In the genomic region with DNA sequence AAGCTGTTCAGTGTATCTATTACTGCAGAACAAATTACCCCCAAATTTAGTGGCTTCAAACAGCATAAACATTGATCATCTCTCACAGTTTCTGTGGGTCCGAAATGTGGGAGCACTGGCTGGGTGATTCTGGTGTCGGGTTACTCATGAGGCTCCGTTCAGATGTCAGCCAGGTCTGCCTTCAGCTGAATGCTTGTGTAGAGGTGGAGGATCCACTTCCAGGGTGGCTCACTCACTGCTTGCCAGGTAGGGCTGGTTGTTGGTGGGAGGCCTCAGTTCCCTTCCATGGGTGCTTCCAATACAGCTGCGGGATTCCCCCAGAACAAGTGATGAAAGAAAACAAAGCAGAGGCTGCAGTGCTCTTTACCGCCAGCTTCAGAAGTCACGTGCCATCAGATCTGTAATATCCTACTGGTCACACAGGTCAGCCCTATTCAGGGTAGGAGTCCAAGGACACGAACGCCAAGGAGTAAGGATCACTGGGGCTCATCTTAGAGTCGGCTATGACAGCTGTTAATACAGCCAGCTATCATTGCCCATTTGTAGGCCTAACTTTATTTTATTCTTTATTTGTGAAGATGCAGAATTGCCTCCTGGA, we compare ENCODE assay signal across 30 cellular contexts. TPM values are rescaled to one million over a fixed set of nuclear protein-coding genes. Genes with fewer than 3 reads are reported as not detected.
DNase-seq lines count a peak whose midpoint lies in the region; ATAC-seq, FAIRE-seq and TF ChIP-seq lines count a peak whose summit lies in the region.
"Had no signal": no experiment of that assay in that cellular context is flagged by ENCODE, and none has a peak within 500 bp of the region (broad histone marks: within the 10 kb centered on the region; RNA-seq: fewer than 3 reads in every experiment).

No MANE protein-coding gene starts in this region.

- H3K4me3 ChIP-seq in GM23338, result peak overlapping the region; percentile 80
- H3K4me3 ChIP-seq in hepatocyte, result no peak overlapping the region
- no peak overlapping the region for H3K4me3 ChIP-seq in effector memory CD4-positive, alpha-beta T cell (ENCODE audit: insufficient read depth, low read depth, low read length, poor library complexity, severe bottlenecking)
- H3K4me3 ChIP-seq in esophagus squamous epithelium, result no peak overlapping the region
- H3K4me3 ChIP-seq: PC-9 had no signal

- no peaks in the 10 kb centered on the region for H3K36me3 ChIP-seq in GM23338 (ENCODE audit: insufficient read depth)
- H3K36me3 ChIP-seq in hepatocyte (replicated peaks; ENCODE audit: insufficient read depth, low read depth), result no peaks in the 10 kb centered on the region
- H3K36me3 ChIP-seq in effector memory CD4-positive, alpha-beta T cell (ENCODE audit: control insufficient read depth, insufficient read depth, low read length), result no peaks in the 10 kb centered on the region
- no peaks in the 10 kb centered on the region for H3K36me3 ChIP-seq in esophagus squamous epithelium
- H3K36me3 ChIP-seq: BE2C, brain microvascular endothelial cell, left ventricle myocardium inferior, MG63, neutrophil, tibial nerve had no signal

- H3K27me3 ChIP-seq in GM23338 (ENCODE audit: insufficient read depth) (peaks cover 85% of the 10 kb centered on the region), hepatocyte (peaks cover 96% of the 10 kb centered on the region), esophagus squamous epithelium (peaks cover 0 to 60% (median 4%) of the 10 kb centered on the region in 4 donors)
- H3K27me3 ChIP-seq in effector memory CD4-positive, alpha-beta T cell (replicated peaks; ENCODE audit: control insufficient read depth, insufficient read depth, low read length, poor library complexity, severe bottlenecking), result peaks cover 23% of the 10 kb centered on the region
- H3K27me3 ChIP-seq: brain microvascular endothelial cell, MG63 had no signal

- H3F3A ChIP-seq in GM23338 (replicated peaks; ENCODE audit: low read depth), result no peaks in the 10 kb centered on the region

- H3K4me1 ChIP-seq in GM23338 (ENCODE audit: insufficient read depth) (peaks cover 20% of the 10 kb centered on the region), hepatocyte (ENCODE audit: insufficient read depth) (no peaks in the 10 kb centered on the region), esophagus squamous epithelium (peaks cover 0 to 12% (median 3%) of the 10 kb centered on the region in 3 donors)
- H3K4me1 ChIP-seq in effector memory CD4-positive, alpha-beta T cell (ENCODE audit: control insufficient read depth, insufficient read depth, low read length, poor library complexity, severe bottlenecking), result peaks cover 10% of the 10 kb centered on the region
- H3K4me1 ChIP-seq: BE2C had no signal

- no peak for TF ChIP-seq CTCF in GM23338 (conservative IDR thresholded peaks at IDR 0.05; ENCODE audit: low read depth in 2 of 2)
- TF ChIP-seq CTCF in hepatocyte (IDR thresholded peaks at IDR 0.05; ENCODE audit: poor library complexity), result no peak
- TF ChIP-seq CTCF in neural crest cell (conservative IDR thresholded peaks at IDR 0.05), result no peak
- no peak for TF ChIP-seq CTCF in esophagus squamous epithelium (IDR thresholded peaks at IDR 0.05)

- peak; percentile 55 for ATAC-seq in GM23338
- ATAC-seq: activated CD8-positive, alpha-beta T cell treated with anti-CD3 and anti-CD28 coated beads for 36 hours; stimulated activated effector memory CD8-positive, alpha-beta T cell treated with anti-CD3 and anti-CD28 coated beads, Interleukin-12 subunit alpha, Interleukin-12 subunit beta, amount 100 ng/mL, for 72 hours had no signal

- H3K4me2 ChIP-seq in GM23338 (peak overlapping the region; percentile 86), hepatocyte (peak overlapping the region; percentile 99)
- H3K4me2 ChIP-seq: PC-9 had no signal

- H3K36me3 Mint-ChIP-seq in GM23338 (ENCODE audit: low read depth), result no peaks in the 10 kb centered on the region
- no peaks in the 10 kb centered on the region for H3K36me3 Mint-ChIP-seq in neural crest cell (ENCODE audit: low read depth)
- H3K36me3 Mint-ChIP-seq: stimulated activated effector memory CD8-positive, alpha-beta T cell treated with anti-CD3 and anti-CD28 coated beads, Interleukin-12 subunit alpha, Interleukin-12 subunit beta, amount 100 ng/mL, for 72 hours had no signal

- FAIRE-seq in GM19239 (lab: Jason Lieb, UNC), result no peak

- H3K27me3 Mint-ChIP-seq in GM23338 (ENCODE audit: insufficient read depth, low read depth, poor library complexity) (peaks cover 50% of the 10 kb centered on the region), neural crest cell (ENCODE audit: low read depth) (peaks cover 89% of the 10 kb centered on the region)

- H3K27ac ChIP-seq in GM23338 (ENCODE audit: low read depth) (no peak overlapping the region), hepatocyte (no peak overlapping the region), esophagus squamous epithelium (no peak overlapping the region)
- no peak overlapping the region for H3K27ac ChIP-seq in effector memory CD4-positive, alpha-beta T cell (ENCODE audit: insufficient read depth, low read length, poor library complexity, severe bottlenecking)
- H3K27ac ChIP-seq: brain microvascular endothelial cell, left ventricle myocardium inferior, neutrophil, PC-9 had no signal

- WGBS in hepatocyte (ENCODE audit: low lambda C conversion rate, missing lambda C conversion rate), result 72% methylated on average over 9 of the region's 9 CpGs
- WGBS in esophagus squamous epithelium, 2 donors, result 90 to 93% methylated on average over 7 to 9 of the region's 9 CpGs

- peaks cover 17% of the 10 kb centered on the region; the same call in 2 of the 3 replicates for H3K4me1 Mint-ChIP-seq in GM23338
- peaks cover 5% of the 10 kb centered on the region for H3K4me1 Mint-ChIP-seq in neural crest cell

- no peak for TF ChIP-seq POLR2A in esophagus squamous epithelium (IDR thresholded peaks at IDR 0.05)

- H3K9me3 Mint-ChIP-seq in GM23338 (no peaks in the 10 kb centered on the region), neural crest cell (no peaks in the 10 kb centered on the region)
- H3K9me3 Mint-ChIP-seq: activated CD8-positive, alpha-beta T cell treated with anti-CD3 and anti-CD28 coated beads for 36 hours; stimulated activated effector memory CD8-positive, alpha-beta T cell treated with anti-CD3 and anti-CD28 coated beads, Interleukin-12 subunit alpha, Interleukin-12 subunit beta, amount 100 ng/mL, for 72 hours had no signal

- peak; percentile 57 for DNase-seq in GM23338 (ENCODE audit: low spot score)
- DNase-seq in SK-N-DZ (ENCODE audit: low spot score), result peak; percentile 11
- no peak for DNase-seq in hepatocyte (ENCODE audit: low spot score)
- no peak for DNase-seq in neural crest cell (ENCODE audit: low read depth, low spot score)
- no peak for DNase-seq in pons (ENCODE audit: low spot score)
- no peak for DNase-seq in GM19239 (ENCODE audit: insufficient read length, low spot score)
- no peak for DNase-seq in effector memory CD4-positive, alpha-beta T cell
- no peak for DNase-seq in esophagus squamous epithelium (lab: John Stamatoyannopoulos, UW)
- DNase-seq: activated CD4-positive, CD25-positive, alpha-beta regulatory T cell treated with anti-CD3 and anti-CD28 coated beads, Interleukin-2, amount 50 U/mL, for 72 hours; activated CD8-positive, alpha-beta memory T cell treated with anti-CD3 and anti-CD28 coated beads, Interleukin-2, amount 50 U/mL, for 48 hours; activated CD8-positive, alpha-beta T cell treated with anti-CD3 and anti-CD28 coated beads for 36 hours; activated naive CD4-positive, alpha-beta T cell treated with anti-CD3 and anti-CD28 coated beads, Interleukin-2, amount 50 U/mL, for 16 hours; BE2C; brain microvascular endothelial cell; islet precursor cell; KG1; left ventricle myocardium inferior; mesenchymal stem cell; MG63; NCI-H1105; NCI-H187; NCI-H2171; NCI-H510A; PC-9; T-helper 2 cell had no signal

- H4K20me1 ChIP-seq in GM23338 (replicated peaks; ENCODE audit: insufficient read depth) (no peaks in the 10 kb centered on the region), hepatocyte (ENCODE audit: insufficient read depth, poor library complexity, severe bottlenecking) (no peaks in the 10 kb centered on the region)

- H2AFZ ChIP-seq in GM23338, result no peak overlapping the region
- no peak overlapping the region for H2AFZ ChIP-seq in hepatocyte
- H2AFZ ChIP-seq: PC-9 had no signal

- H3K79me2 ChIP-seq in GM23338 (replicated peaks; ENCODE audit: insufficient read depth), result no peaks in the 10 kb centered on the region
- no peaks in the 10 kb centered on the region for H3K79me2 ChIP-seq in hepatocyte

- H3K9me2 ChIP-seq in GM23338 (ENCODE audit: insufficient read depth) (no peaks in the 10 kb centered on the region), hepatocyte (replicated peaks; ENCODE audit: insufficient read depth) (no peaks in the 10 kb centered on the region)

- H3K9me3 ChIP-seq in hepatocyte (ENCODE audit: low read depth) (no peaks in the 10 kb centered on the region), esophagus squamous epithelium (no peaks in the 10 kb centered on the region)
- H3K9me3 ChIP-seq in effector memory CD4-positive, alpha-beta T cell (ENCODE audit: control insufficient read depth, low read length), result no peaks in the 10 kb centered on the region
- H3K9me3 ChIP-seq: BE2C, left ventricle myocardium inferior, MG63, neutrophil, tibial nerve had no signal

- intact Hi-C loops in esophagus squamous epithelium (cut with DNase I), result no loop called here

- H3K4me3 Mint-ChIP-seq in GM23338 (peak overlapping the region; percentile 82), neural crest cell (peak overlapping the region; percentile 88)

- H3K27ac Mint-ChIP-seq in GM23338 (no peak overlapping the region), neural crest cell (ENCODE audit: unreplicated experiment) (no peak overlapping the region)
- H3K27ac Mint-ChIP-seq: activated CD8-positive, alpha-beta T cell treated with anti-CD3 and anti-CD28 coated beads for 36 hours; stimulated activated effector memory CD8-positive, alpha-beta T cell treated with anti-CD3 and anti-CD28 coated beads, Interleukin-12 subunit alpha, Interleukin-12 subunit beta, amount 100 ng/mL, for 72 hours had no signal

RNA-seq across cellular contexts. Expression of a gene that starts 1.1 kb away (rescaled TPM):
- total RNA-seq in GM23338 (2014; rRNA removed; shearing (Covaris generic)), result 0.56 TPM in 1 of 2 replicates, not detected in the other
- polyA plus RNA-seq in GM23338 (2016; fragmentation: Nextera tagmentation; extraction: Ambion mirVana) (0.21 and 0.26 TPM in 2 replicates), hepatocyte (0.95 TPM in 1 of 2 replicates, not detected in the other)
- polyA plus RNA-seq in SK-N-DZ (2014; cell fraction: cytosol; rRNA removed), result not detected in 2 replicates
- not detected in 2 replicates for polyA plus RNA-seq in SK-N-DZ (2014; cell fraction: nucleus; rRNA removed)
- total RNA-seq in hepatocyte (0.08 TPM in 1 of 2 replicates, not detected in the other), neural crest cell (0.25 and 0.51 TPM in 2 replicates), esophagus squamous epithelium (under 1 TPM in 1 of 4 donors, not detected in 3; 0.38 TPM)
- total RNA-seq: activated CD8-positive, alpha-beta T cell treated with anti-CD3 and anti-CD28 coated beads for 36 hours; chondrocyte; G401; left ventricle myocardium inferior; PC-9 had no signal

RNA-seq across cellular contexts. Expression of a gene that starts 35.1 kb away (rescaled TPM):
- total RNA-seq in GM23338 (2014; rRNA removed; shearing (Covaris generic)), result 68.8 and 71.9 TPM in 2 replicates
- polyA plus RNA-seq in GM23338 (2016; fragmentation: Nextera tagmentation; extraction: Ambion mirVana) (95.2 and 105 TPM in 2 replicates), hepatocyte (14.4 and 15.4 TPM in 2 replicates)
- 83.5 and 91.5 TPM in 2 replicates for polyA plus RNA-seq in SK-N-DZ (2014; cell fraction: cytosol; rRNA removed)
- 84.9 and 101 TPM in 2 replicates for polyA plus RNA-seq in SK-N-DZ (2014; cell fraction: nucleus; rRNA removed)
- total RNA-seq in hepatocyte (20.1 and 23.1 TPM in 2 replicates), neural crest cell (58.8 and 64.4 TPM in 2 replicates), esophagus squamous epithelium (10 to 100 TPM in 3 of 4 donors, 1 to 10 TPM in 1; 9.3 to 27.7 (median 23.9) TPM)

RNA-seq across cellular contexts. Expression of a gene that starts 57.6 kb away (rescaled TPM):
- total RNA-seq in GM23338 (2014; rRNA removed; shearing (Covaris generic)), result 160 and 167 TPM in 2 replicates
- polyA plus RNA-seq in GM23338 (2016; fragmentation: Nextera tagmentation; extraction: Ambion mirVana) (57.9 and 60.5 TPM in 2 replicates), hepatocyte (7.4 and 15.1 TPM in 2 replicates)
- 145 and 153 TPM in 2 replicates for polyA plus RNA-seq in SK-N-DZ (2014; cell fraction: cytosol; rRNA removed)
- 62.2 and 71.2 TPM in 2 replicates for polyA plus RNA-seq in SK-N-DZ (2014; cell fraction: nucleus; rRNA removed)
- total RNA-seq in hepatocyte (15.3 and 21.6 TPM in 2 replicates), neural crest cell (85.2 and 85.3 TPM in 2 replicates), esophagus squamous epithelium (10 to 100 TPM; 11.6 to 43.5 (median 22.6) TPM)

Comparison
In these comparisons a context has a peak if more than half of its experiments do, and no peak if none do; other contexts are left out.
1. DNase-seq: peak in GM23338 (single experiment) and SK-N-DZ (single experiment); none in hepatocyte (single experiment), neural crest cell (single experiment), pons (single experiment), GM19239 (single experiment), effector memory CD4-positive, alpha-beta T cell (0 of 3) and esophagus squamous epithelium (single experiment).